1 cellular context compared by ENCODE assay signal in genomic region chr11:62855571-62856332, GRCh38.
TF ChIP-seq lines count a peak whose summit lies in the region.

No MANE protein-coding gene starts in this region.

TF ChIP-seq in HepG2, 621 proteins besides CTCF, POLR2A, EP300 and RAD21 (continued from another document and continues in another):
- TF ChIP-seq RNF219 (CRISPR knock-in tag; IDR thresholded peaks at IDR 0.05) (peak; percentile 82), NFATC3 (CRISPR knock-in tag; IDR thresholded peaks at IDR 0.05) (peak; percentile 85; the same call in 1 of the 2 replicates), NR2C2 (CRISPR knock-in tag; IDR thresholded peaks at IDR 0.05; ENCODE audit: borderline replicate concordance) (peak; percentile 68; the same call in 1 of the 2 replicates), ZC3H4 (CRISPR knock-in tag; IDR thresholded peaks at IDR 0.05; ENCODE audit: borderline replicate concordance) (peak; percentile 41; the same call in 1 of the 2 replicates), ZBTB46 (CRISPR knock-in tag; IDR thresholded peaks at IDR 0.05; ENCODE audit: borderline replicate concordance) (no peak), ZNF224 (CRISPR knock-in tag; IDR thresholded peaks at IDR 0.05) (peak; percentile 94; the same call in 1 of the 2 replicates), ZBTB21 (CRISPR knock-in tag; IDR thresholded peaks at IDR 0.05) (no peak; the same call in 1 of the 2 replicates), ZNF710 (CRISPR knock-in tag; IDR thresholded peaks at IDR 0.05; ENCODE audit: borderline replicate concordance) (no peak), MED13 (CRISPR knock-in tag; IDR thresholded peaks at IDR 0.05) (peak; percentile 94), STAT6 (CRISPR knock-in tag; IDR thresholded peaks at IDR 0.05; ENCODE audit: borderline replicate concordance) (no peak), PLRG1 (conservative IDR thresholded peaks at IDR 0.05) (no peak), EHMT2 (IDR thresholded peaks at IDR 0.05; ENCODE audit: borderline replicate concordance, low read depth, low read length) (no peak), SNAI1 (CRISPR knock-in tag; IDR thresholded peaks at IDR 0.05; ENCODE audit: borderline replicate concordance) (peak; percentile 66; the same call in 1 of the 2 replicates), HNRNPL (IDR thresholded peaks at IDR 0.05; ENCODE audit: low read depth, low read length) (peak; percentile 56; the same call in 1 of the 2 replicates), ZNF274 (CRISPR knock-in tag; IDR thresholded peaks at IDR 0.05) (peak; percentile 97), ATF1 (CRISPR knock-in tag; IDR thresholded peaks at IDR 0.05) (no peak), ZNF496 (CRISPR knock-in tag; IDR thresholded peaks at IDR 0.05; ENCODE audit: insufficient replicate concordance) (no peak), FIP1L1 (IDR thresholded peaks at IDR 0.05; ENCODE audit: borderline replicate concordance, insufficient read depth, low read depth, low read length) (no peak), ZBTB25 (CRISPR knock-in tag; IDR thresholded peaks at IDR 0.05) (peak; percentile 32; the same call in 1 of the 2 replicates), ZNF256 (CRISPR knock-in tag; conservative IDR thresholded peaks at IDR 0.05) (peak; percentile 93), ZNF512 (CRISPR knock-in tag; IDR thresholded peaks at IDR 0.05) (no peak), PHB2 (IDR thresholded peaks at IDR 0.05; ENCODE audit: partially characterized antibody) (no peak), ATF7 (IDR thresholded peaks at IDR 0.05) (peak; percentile 44), ATF7 (CRISPR knock-in tag; IDR thresholded peaks at IDR 0.05) (no peak), THAP11 (CRISPR knock-in tag; IDR thresholded peaks at IDR 0.05) (peak; percentile 90), TFDP1 (CRISPR knock-in tag; IDR thresholded peaks at IDR 0.05; ENCODE audit: borderline replicate concordance) (peak; percentile 99), ZNF547 (CRISPR knock-in tag; IDR thresholded peaks at IDR 0.05) (peak; percentile 94), ZNF543 (CRISPR knock-in tag; IDR thresholded peaks at IDR 0.05) (peak; percentile 28; the same call in 1 of the 2 replicates), ZNF570 (CRISPR knock-in tag; IDR thresholded peaks at IDR 0.05; ENCODE audit: borderline replicate concordance) (no peak; the same call in 1 of the 2 replicates), TFE3 (CRISPR knock-in tag; IDR thresholded peaks at IDR 0.05) (peak; percentile 74), MAFF (IDR thresholded peaks at IDR 0.05; ENCODE audit: low read depth, low read length) (no peak), ZNF512B (CRISPR knock-in tag; IDR thresholded peaks at IDR 0.05; ENCODE audit: borderline replicate concordance) (no peak), THRA (CRISPR knock-in tag; IDR thresholded peaks at IDR 0.05; ENCODE audit: borderline replicate concordance) (no peak)
